In the genomic region with DNA sequence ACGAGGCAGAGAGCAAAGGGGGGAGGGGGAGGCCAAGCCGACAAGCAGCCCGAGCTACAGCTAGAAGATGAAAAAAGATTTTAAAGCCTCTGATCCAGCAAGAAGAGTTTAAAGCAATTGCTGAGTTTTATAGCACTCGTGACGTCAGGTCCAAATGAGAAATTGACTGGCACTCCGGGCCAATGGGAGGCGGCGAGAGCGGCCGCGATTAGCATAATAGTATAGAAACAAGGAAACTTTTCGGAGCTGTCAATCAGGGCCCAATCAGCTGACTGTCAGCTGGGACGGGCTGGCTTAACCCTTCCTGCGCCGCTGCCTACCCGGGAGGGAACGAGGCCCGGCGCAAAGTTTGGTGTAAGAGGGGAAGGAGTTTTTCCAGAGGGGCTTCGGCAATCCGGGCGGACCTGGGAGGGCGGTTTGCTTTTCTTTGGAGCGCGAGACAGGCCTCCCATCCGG, we compare ENCODE assay signal across 1 cellular context.
A peak's percentile ranks its signal among the peaks of the same experiment; 100 is the strongest.
TF ChIP-seq lines count a peak whose summit lies in the region.

A gene (minus strand): TSS at position 102 of the 456 bp plus-strand sequence. CDS start 835 bp downstream, outside the sequence.

TF ChIP-seq in HEK293, 187 proteins besides CTCF, POLR2A, EP300 and RAD21 (continued from another document):
- no peak for TF ChIP-seq ZNF621 (tag by site-specific recombination; IDR thresholded peaks at IDR 0.05)
- TF ChIP-seq, protein P1, sequence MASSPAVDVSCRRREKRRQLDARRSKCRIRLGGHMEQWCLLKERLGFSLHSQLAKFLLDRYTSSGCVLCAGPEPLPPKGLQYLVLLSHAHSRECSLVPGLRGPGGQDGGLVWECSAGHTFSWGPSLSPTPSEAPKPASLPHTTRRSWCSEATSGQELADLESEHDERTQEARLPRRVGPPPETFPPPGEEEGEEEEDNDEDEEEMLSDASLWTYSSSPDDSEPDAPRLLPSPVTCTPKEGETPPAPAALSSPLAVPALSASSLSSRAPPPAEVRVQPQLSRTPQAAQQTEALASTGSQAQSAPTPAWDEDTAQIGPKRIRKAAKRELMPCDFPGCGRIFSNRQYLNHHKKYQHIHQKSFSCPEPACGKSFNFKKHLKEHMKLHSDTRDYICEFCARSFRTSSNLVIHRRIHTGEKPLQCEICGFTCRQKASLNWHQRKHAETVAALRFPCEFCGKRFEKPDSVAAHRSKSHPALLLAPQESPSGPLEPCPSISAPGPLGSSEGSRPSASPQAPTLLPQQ (tag by site-specific recombination; IDR thresholded peaks at IDR 0.05): 0 out of 2 replicates have a peak, but pooled peaks have one; percentile 35
- TF ChIP-seq, protein P2, sequence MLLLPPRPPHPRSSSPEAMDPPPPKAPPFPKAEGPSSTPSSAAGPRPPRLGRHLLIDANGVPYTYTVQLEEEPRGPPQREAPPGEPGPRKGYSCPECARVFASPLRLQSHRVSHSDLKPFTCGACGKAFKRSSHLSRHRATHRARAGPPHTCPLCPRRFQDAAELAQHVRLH (tag by site-specific recombination; IDR thresholded peaks at IDR 0.05): peak; percentile 95
- peak; percentile 55; the same call in 1 of the 2 replicates for TF ChIP-seq ZBTB17 (tag by site-specific recombination; IDR thresholded peaks at IDR 0.05)
- TF ChIP-seq, protein P3, sequence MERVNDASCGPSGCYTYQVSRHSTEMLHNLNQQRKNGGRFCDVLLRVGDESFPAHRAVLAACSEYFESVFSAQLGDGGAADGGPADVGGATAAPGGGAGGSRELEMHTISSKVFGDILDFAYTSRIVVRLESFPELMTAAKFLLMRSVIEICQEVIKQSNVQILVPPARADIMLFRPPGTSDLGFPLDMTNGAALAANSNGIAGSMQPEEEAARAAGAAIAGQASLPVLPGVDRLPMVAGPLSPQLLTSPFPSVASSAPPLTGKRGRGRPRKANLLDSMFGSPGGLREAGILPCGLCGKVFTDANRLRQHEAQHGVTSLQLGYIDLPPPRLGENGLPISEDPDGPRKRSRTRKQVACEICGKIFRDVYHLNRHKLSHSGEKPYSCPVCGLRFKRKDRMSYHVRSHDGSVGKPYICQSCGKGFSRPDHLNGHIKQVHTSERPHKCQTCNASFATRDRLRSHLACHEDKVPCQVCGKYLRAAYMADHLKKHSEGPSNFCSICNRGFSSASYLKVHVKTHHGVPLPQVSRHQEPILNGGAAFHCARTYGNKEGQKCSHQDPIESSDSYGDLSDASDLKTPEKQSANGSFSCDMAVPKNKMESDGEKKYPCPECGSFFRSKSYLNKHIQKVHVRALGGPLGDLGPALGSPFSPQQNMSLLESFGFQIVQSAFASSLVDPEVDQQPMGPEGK (tag by site-specific recombination; IDR thresholded peaks at IDR 0.05): peak; percentile 58; the same call in 1 of the 2 replicates
- TF ChIP-seq, protein P4, sequence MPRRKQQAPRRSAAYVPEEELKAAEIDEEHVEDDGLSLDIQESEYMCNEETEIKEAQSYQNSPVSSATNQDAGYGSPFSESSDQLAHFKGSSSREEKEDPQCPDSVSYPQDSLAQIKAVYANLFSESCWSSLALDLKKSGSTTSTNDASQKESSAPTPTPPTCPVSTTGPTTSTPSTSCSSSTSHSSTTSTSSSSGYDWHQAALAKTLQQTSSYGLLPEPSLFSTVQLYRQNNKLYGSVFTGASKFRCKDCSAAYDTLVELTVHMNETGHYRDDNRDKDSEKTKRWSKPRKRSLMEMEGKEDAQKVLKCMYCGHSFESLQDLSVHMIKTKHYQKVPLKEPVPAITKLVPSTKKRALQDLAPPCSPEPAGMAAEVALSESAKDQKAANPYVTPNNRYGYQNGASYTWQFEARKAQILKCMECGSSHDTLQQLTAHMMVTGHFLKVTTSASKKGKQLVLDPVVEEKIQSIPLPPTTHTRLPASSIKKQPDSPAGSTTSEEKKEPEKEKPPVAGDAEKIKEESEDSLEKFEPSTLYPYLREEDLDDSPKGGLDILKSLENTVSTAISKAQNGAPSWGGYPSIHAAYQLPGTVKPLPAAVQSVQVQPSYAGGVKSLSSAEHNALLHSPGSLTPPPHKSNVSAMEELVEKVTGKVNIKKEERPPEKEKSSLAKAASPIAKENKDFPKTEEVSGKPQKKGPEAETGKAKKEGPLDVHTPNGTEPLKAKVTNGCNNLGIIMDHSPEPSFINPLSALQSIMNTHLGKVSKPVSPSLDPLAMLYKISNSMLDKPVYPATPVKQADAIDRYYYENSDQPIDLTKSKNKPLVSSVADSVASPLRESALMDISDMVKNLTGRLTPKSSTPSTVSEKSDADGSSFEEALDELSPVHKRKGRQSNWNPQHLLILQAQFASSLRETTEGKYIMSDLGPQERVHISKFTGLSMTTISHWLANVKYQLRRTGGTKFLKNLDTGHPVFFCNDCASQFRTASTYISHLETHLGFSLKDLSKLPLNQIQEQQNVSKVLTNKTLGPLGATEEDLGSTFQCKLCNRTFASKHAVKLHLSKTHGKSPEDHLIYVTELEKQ (tag by site-specific recombination; IDR thresholded peaks at IDR 0.05; ENCODE audit: borderline replicate concordance): peak; percentile 95
- TF ChIP-seq, protein P5, sequence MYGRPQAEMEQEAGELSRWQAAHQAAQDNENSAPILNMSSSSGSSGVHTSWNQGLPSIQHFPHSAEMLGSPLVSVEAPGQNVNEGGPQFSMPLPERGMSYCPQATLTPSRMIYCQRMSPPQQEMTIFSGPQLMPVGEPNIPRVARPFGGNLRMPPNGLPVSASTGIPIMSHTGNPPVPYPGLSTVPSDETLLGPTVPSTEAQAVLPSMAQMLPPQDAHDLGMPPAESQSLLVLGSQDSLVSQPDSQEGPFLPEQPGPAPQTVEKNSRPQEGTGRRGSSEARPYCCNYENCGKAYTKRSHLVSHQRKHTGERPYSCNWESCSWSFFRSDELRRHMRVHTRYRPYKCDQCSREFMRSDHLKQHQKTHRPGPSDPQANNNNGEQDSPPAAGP (tag by site-specific recombination; IDR thresholded peaks at IDR 0.05): peak; percentile 63; the same call in 1 of the 2 replicates
- 0 out of 2 replicates have a peak, but pooled peaks have one; percentile 23 for TF ChIP-seq KLF1 (tag by site-specific recombination; IDR thresholded peaks at IDR 0.05)
- TF ChIP-seq, protein P6, sequence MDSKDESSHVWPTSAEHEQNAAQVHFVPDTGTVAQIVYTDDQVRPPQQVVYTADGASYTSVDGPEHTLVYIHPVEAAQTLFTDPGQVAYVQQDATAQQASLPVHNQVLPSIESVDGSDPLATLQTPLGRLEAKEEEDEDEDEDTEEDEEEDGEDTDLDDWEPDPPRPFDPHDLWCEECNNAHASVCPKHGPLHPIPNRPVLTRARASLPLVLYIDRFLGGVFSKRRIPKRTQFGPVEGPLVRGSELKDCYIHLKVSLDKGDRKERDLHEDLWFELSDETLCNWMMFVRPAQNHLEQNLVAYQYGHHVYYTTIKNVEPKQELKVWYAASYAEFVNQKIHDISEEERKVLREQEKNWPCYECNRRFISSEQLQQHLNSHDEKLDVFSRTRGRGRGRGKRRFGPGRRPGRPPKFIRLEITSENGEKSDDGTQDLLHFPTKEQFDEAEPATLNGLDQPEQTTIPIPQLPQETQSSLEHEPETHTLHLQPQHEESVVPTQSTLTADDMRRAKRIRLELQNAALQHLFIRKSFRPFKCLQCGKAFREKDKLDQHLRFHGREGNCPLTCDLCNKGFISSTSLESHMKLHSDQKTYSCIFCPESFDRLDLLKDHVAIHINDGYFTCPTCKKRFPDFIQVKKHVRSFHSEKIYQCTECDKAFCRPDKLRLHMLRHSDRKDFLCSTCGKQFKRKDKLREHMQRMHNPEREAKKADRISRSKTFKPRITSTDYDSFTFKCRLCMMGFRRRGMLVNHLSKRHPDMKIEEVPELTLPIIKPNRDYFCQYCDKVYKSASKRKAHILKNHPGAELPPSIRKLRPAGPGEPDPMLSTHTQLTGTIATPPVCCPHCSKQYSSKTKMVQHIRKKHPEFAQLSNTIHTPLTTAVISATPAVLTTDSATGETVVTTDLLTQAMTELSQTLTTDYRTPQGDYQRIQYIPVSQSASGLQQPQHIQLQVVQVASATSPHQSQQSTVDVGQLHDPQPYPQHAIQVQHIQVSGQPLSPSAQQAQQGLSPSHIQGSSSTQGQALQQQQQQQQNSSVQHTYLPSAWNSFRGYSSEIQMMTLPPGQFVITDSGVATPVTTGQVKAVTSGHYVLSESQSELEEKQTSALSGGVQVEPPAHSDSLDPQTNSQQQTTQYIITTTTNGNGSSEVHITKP (tag by site-specific recombination; IDR thresholded peaks at IDR 0.05): peak; percentile 90; the same call in 1 of the 2 replicates
- peak; percentile 53; the same call in 1 of the 2 replicates for TF ChIP-seq TCF7L2 (IDR thresholded peaks at IDR 0.05; ENCODE audit: borderline replicate concordance, low read depth, low read length)
- TF ChIP-seq ZNF629 (tag by site-specific recombination; IDR thresholded peaks at IDR 0.05): peak; percentile 93
- no peak for TF ChIP-seq ZNF658 (tag by site-specific recombination; IDR thresholded peaks at IDR 0.05)
- peak; percentile 91 for TF ChIP-seq ZNF335 (tag by site-specific recombination; conservative IDR thresholded peaks at IDR 0.05)
- TF ChIP-seq GLIS1 (tag by site-specific recombination; IDR thresholded peaks at IDR 0.05): peak; percentile 60; the same call in 1 of the 2 replicates
- TF ChIP-seq SP3 (tag by site-specific recombination; IDR thresholded peaks at IDR 0.05): peak; percentile 28; the same call in 1 of the 2 replicates
- TF ChIP-seq ZNF394 (tag by site-specific recombination; IDR thresholded peaks at IDR 0.05; ENCODE audit: borderline replicate concordance): 0 out of 2 replicates have a peak, but pooled peaks have one; percentile 20
- TF ChIP-seq, protein P7, sequence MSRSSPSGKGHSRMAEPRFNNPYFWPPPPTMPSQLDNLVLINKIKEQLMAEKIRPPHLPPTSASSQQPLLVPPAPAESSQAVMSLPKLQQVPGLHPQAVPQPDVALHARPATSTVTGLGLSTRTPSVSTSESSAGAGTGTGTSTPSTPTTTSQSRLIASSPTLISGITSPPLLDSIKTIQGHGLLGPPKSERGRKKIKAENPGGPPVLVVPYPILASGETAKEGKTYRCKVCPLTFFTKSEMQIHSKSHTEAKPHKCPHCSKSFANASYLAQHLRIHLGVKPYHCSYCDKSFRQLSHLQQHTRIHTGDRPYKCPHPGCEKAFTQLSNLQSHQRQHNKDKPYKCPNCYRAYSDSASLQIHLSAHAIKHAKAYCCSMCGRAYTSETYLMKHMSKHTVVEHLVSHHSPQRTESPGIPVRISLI (tag by site-specific recombination; IDR thresholded peaks at IDR 0.05): peak; percentile 95; the same call in 1 of the 2 replicates
- TF ChIP-seq, protein P8, sequence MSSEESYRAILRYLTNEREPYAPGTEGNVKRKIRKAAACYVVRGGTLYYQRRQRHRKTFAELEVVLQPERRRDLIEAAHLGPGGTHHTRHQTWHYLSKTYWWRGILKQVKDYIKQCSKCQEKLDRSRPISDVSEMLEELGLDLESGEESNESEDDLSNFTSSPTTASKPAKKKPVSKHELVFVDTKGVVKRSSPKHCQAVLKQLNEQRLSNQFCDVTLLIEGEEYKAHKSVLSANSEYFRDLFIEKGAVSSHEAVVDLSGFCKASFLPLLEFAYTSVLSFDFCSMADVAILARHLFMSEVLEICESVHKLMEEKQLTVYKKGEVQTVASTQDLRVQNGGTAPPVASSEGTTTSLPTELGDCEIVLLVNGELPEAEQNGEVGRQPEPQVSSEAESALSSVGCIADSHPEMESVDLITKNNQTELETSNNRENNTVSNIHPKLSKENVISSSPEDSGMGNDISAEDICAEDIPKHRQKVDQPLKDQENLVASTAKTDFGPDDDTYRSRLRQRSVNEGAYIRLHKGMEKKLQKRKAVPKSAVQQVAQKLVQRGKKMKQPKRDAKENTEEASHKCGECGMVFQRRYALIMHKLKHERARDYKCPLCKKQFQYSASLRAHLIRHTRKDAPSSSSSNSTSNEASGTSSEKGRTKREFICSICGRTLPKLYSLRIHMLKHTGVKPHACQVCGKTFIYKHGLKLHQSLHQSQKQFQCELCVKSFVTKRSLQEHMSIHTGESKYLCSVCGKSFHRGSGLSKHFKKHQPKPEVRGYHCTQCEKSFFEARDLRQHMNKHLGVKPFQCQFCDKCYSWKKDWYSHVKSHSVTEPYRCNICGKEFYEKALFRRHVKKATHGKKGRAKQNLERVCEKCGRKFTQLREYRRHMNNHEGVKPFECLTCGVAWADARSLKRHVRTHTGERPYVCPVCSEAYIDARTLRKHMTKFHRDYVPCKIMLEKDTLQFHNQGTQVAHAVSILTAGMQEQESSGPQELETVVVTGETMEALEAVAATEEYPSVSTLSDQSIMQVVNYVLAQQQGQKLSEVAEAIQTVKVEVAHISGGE (tag by site-specific recombination; conservative IDR thresholded peaks at IDR 0.05; ENCODE audit: low read depth): 0 out of 2 replicates have a peak, but pooled peaks have one; percentile 15
- TF ChIP-seq, protein P9, sequence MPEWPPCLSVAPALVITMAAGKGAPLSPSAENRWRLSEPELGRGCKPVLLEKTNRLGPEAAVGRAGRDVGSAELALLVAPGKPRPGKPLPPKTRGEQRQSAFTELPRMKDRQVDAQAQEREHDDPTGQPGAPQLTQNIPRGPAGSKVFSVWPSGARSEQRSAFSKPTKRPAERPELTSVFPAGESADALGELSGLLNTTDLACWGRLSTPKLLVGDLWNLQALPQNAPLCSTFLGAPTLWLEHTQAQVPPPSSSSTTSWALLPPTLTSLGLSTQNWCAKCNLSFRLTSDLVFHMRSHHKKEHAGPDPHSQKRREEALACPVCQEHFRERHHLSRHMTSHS (tag by site-specific recombination; IDR thresholded peaks at IDR 0.05): no peak
- peak; percentile 82; the same call in 1 of the 2 replicates for TF ChIP-seq ZXDB (tag by site-specific recombination; IDR thresholded peaks at IDR 0.05)
- TF ChIP-seq HOXD13 (CRISPR knock-in tag; IDR thresholded peaks at IDR 0.05; ENCODE audit: borderline replicate concordance): no peak
- TF ChIP-seq MEIS1 (CRISPR knock-in tag; IDR thresholded peaks at IDR 0.05; ENCODE audit: borderline replicate concordance): peak; percentile 99
- no peak for TF ChIP-seq MYNN (tag by site-specific recombination; IDR thresholded peaks at IDR 0.05; ENCODE audit: borderline replicate concordance)
- TF ChIP-seq, protein P10, sequence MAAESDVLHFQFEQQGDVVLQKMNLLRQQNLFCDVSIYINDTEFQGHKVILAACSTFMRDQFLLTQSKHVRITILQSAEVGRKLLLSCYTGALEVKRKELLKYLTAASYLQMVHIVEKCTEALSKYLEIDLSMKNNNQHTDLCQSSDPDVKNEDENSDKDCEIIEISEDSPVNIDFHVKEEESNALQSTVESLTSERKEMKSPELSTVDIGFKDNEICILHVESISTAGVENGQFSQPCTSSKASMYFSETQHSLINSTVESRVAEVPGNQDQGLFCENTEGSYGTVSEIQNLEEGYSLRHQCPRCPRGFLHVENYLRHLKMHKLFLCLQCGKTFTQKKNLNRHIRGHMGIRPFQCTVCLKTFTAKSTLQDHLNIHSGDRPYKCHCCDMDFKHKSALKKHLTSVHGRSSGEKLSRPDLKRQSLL (tag by site-specific recombination; IDR thresholded peaks at IDR 0.05): no peak
- TF ChIP-seq WT1 (tag by site-specific recombination; IDR thresholded peaks at IDR 0.05): 0 out of 2 replicates have a peak, but pooled peaks have one; percentile 20
- TF ChIP-seq ZBTB8A (tag by site-specific recombination; IDR thresholded peaks at IDR 0.05): no peak
- peak; percentile 32; the same call in 1 of the 2 replicates for TF ChIP-seq ZNF76 (tag by site-specific recombination; IDR thresholded peaks at IDR 0.05; ENCODE audit: borderline replicate concordance, low read depth)
- no peak for TF ChIP-seq ZNF324 (tag by site-specific recombination; IDR thresholded peaks at IDR 0.05)
- TF ChIP-seq SCRT2 (tag by site-specific recombination; IDR thresholded peaks at IDR 0.05): no peak
- TF ChIP-seq ZNF16 (tag by site-specific recombination; IDR thresholded peaks at IDR 0.05; ENCODE audit: low read depth): no peak
- TF ChIP-seq ZNF677 (tag by site-specific recombination; IDR thresholded peaks at IDR 0.05): 0 out of 2 replicates have a peak, but pooled peaks have one; percentile 6
- peak; percentile 31; the same call in 1 of the 2 replicates for TF ChIP-seq ZNF843 (tag by site-specific recombination; IDR thresholded peaks at IDR 0.05)
- peak; percentile 94 for TF ChIP-seq KLF10 (tag by site-specific recombination; IDR thresholded peaks at IDR 0.05)
- no peak for TF ChIP-seq GLIS2 (tag by site-specific recombination; IDR thresholded peaks at IDR 0.05)
